Comparison of ENCODE assay signal across 22 cellular contexts in the genomic region with DNA sequence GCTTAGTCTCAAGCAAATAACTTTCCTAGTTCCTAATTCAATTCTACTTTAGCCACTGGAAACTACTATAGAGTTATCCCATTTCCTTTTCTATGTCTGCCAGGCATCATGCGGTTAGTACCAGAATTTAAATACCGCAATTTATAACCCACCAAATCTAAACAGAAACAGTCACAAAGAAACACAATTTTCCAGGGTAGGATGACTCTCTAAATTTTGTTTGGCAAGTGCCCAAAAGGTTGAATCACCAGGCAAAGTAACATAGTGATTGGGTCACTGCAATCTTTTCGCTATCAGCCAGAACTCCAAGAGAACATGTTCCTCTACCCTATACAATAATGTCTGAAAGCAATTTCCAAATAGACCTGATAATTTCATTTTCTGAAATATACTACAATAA.
DNase-seq lines count a peak whose midpoint lies in the region; ATAC-seq, FAIRE-seq and TF ChIP-seq lines count a peak whose summit lies in the region.
"Had no signal": no experiment of that assay in that cellular context is flagged by ENCODE, and none has a peak within 500 bp of the region (broad histone marks: within the 10 kb centered on the region; RNA-seq: fewer than 3 reads in every experiment).

No MANE protein-coding gene starts in this region.

- H3K36me3 Mint-ChIP-seq in stimulated activated memory B cell treated with anti-CD40 and anti-IgM and Interleukin-4, amounts not matched to agents 10 μg/mL and 1 μg/mL and 100 μg/mL, for 72 hours, result no peaks in the 10 kb centered on the region
- H3K36me3 Mint-ChIP-seq: mesothelial cell of epicardium had no signal

- H3K4me2 ChIP-seq in A549, result no peak overlapping the region

- no peaks in the 10 kb centered on the region for H3K27me3 Mint-ChIP-seq in stimulated activated memory B cell treated with anti-CD40 and anti-IgM and Interleukin-4, amounts not matched to agents 10 μg/mL and 1 μg/mL and 100 μg/mL, for 72 hours
- H3K27me3 Mint-ChIP-seq: progenitor cell of endocrine pancreas had no signal

- no peak overlapping the region for H3K27ac Mint-ChIP-seq in stimulated activated memory B cell treated with anti-CD40 and anti-IgM and Interleukin-4, amounts not matched to agents 10 μg/mL and 1 μg/mL and 100 μg/mL, for 72 hours
- H3K27ac Mint-ChIP-seq: endodermal cell, mesothelial cell of epicardium, nephron, progenitor cell of endocrine pancreas had no signal

- peak; percentile 51 for FAIRE-seq in A549 (lab: Jason Lieb, UNC)

- no peak overlapping the region for H3K4me3 Mint-ChIP-seq in stimulated activated memory B cell treated with anti-CD40 and anti-IgM and Interleukin-4, amounts not matched to agents 10 μg/mL and 1 μg/mL and 100 μg/mL, for 72 hours
- H3K4me3 Mint-ChIP-seq: endodermal cell, mesothelial cell of epicardium, nephron had no signal

- no peak for ATAC-seq in A549
- ATAC-seq in foreskin keratinocyte, result no peak
- ATAC-seq in HG02885 (IDR thresholded peaks at IDR 0.05; ENCODE audit: poor library complexity, unreplicated experiment), result no peak
- ATAC-seq in stimulated activated memory B cell treated with anti-CD40 and anti-IgM and Interleukin-4, amounts not matched to agents 10 μg/mL and 1 μg/mL and 100 μg/mL, for 72 hours, result no peak
- no peak for ATAC-seq in HG03135 (IDR thresholded peaks at IDR 0.05; ENCODE audit: unreplicated experiment)
- ATAC-seq: left cardiac atrium, upper lobe of right lung had no signal

- H3K4me1 Mint-ChIP-seq in stimulated activated memory B cell treated with anti-CD40 and anti-IgM and Interleukin-4, amounts not matched to agents 10 μg/mL and 1 μg/mL and 100 μg/mL, for 72 hours, result no peaks in the 10 kb centered on the region
- H3K4me1 Mint-ChIP-seq: endodermal cell, mesothelial cell of epicardium, nephron had no signal

- H3K9me3 ChIP-seq in A549, result no peaks in the 10 kb centered on the region
- H3K9me3 ChIP-seq: upper lobe of right lung had no signal

- no peak overlapping the region for H3K27ac ChIP-seq in A549
- no peak overlapping the region for H3K27ac ChIP-seq in foreskin keratinocyte
- H3K27ac ChIP-seq: upper lobe of right lung had no signal

- no peaks in the 10 kb centered on the region for H3K4me1 ChIP-seq in A549
- no peaks in the 10 kb centered on the region for H3K4me1 ChIP-seq in foreskin keratinocyte
- H3K4me1 ChIP-seq: upper lobe of right lung had no signal

- DNase-seq in A549 (ENCODE audit: low read depth in 1 of 2, low spot score in 1 of 2), result no peak
- peak; percentile 24 for DNase-seq in HT1080 (ENCODE audit: low read depth)
- peak; percentile 82 for DNase-seq in astrocyte of the hippocampus (ENCODE audit: low read depth, low spot score)
- peak; percentile 9 to 68 for DNase-seq in foreskin keratinocyte
- DNase-seq in activated CD4-positive, CD25-positive, alpha-beta regulatory T cell (lab: John Stamatoyannopoulos, UW), result no peak
- DNase-seq: activated CD4-positive, alpha-beta T cell treated with anti-CD3 and anti-CD28 coated beads, Interleukin-2, amount 50 U/mL, for 4 hours; activated gamma-delta T cell treated with Interleukin-2 at 50 U/mL for 16 hours; amygdala; endodermal cell; foreskin melanocyte; KG1; left cardiac atrium; NCI-H2081; NCI-H446; stimulated activated CD4-positive, alpha-beta T cell treated with anti-CD3 and anti-CD28 coated beads, Interleukin-4, amount 100 ng/mL, for 1 hour; upper lobe of right lung had no signal

- CTCF ChIA-PET in A549 (lab: Yijun Ruan, JAX), result no interaction called here

- WGBS in A549 (ENCODE audit: missing lambda C conversion rate), result 22% methylated on average over 3 of the region's 3 CpGs

- TF ChIP-seq RAD21 in A549 (conservative IDR thresholded peaks at IDR 0.05 in 1 of 2, IDR thresholded peaks at IDR 0.05 in 1 of 2), result no peak

- no peak for TF ChIP-seq CTCF in A549 (IDR thresholded peaks at IDR 0.05)
- no peak for TF ChIP-seq CTCF in foreskin keratinocyte (conservative IDR thresholded peaks at IDR 0.05)

- POLR2A ChIA-PET in A549 (lab: Yijun Ruan, JAX), result no interaction called here

- peaks cover 2% of the 10 kb centered on the region for H3K9me3 Mint-ChIP-seq in stimulated activated memory B cell treated with anti-CD40 and anti-IgM and Interleukin-4, amounts not matched to agents 10 μg/mL and 1 μg/mL and 100 μg/mL, for 72 hours

- TF ChIP-seq EP300 in A549 (IDR thresholded peaks at IDR 0.05), result no peak

- TF ChIP-seq POLR2A in A549 (IDR thresholded peaks at IDR 0.05; ENCODE audit: low read length), result no peak

- no peak overlapping the region for H3K4me3 ChIP-seq in A549
- H3K4me3 ChIP-seq: upper lobe of right lung had no signal

- H3K27me3 ChIP-seq in foreskin keratinocyte, result no peaks in the 10 kb centered on the region
- H3K27me3 ChIP-seq: upper lobe of right lung had no signal

TF ChIP-seq in A549, 52 proteins besides CTCF, POLR2A, EP300 and RAD21:
- TF ChIP-seq CBX8 (IDR thresholded peaks at IDR 0.05) (no peak), HOXB13 (CRISPR knock-in tag; IDR thresholded peaks at IDR 0.05; ENCODE audit: low read depth) (no peak), ZNF302 (CRISPR knock-in tag; IDR thresholded peaks at IDR 0.05) (no peak), HOXB5 (CRISPR knock-in tag; IDR thresholded peaks at IDR 0.05) (no peak), GATA3 (IDR thresholded peaks at IDR 0.05; ENCODE audit: borderline replicate concordance) (no peak), HMGXB4 (CRISPR knock-in tag; IDR thresholded peaks at IDR 0.05; ENCODE audit: borderline replicate concordance) (no peak), NR3C1 (IDR thresholded peaks at IDR 0.05) (no peak), HDAC2 (IDR thresholded peaks at IDR 0.05) (no peak), MYC (IDR thresholded peaks at IDR 0.05; ENCODE audit: borderline replicate concordance, low read length) (no peak), BHLHE40 (IDR thresholded peaks at IDR 0.05; ENCODE audit: low read depth, low read length) (no peak), JUN (IDR thresholded peaks at IDR 0.05) (no peak), NFE2L2 (conservative IDR thresholded peaks at IDR 0.05; ENCODE audit: low read length) (no peak), CHD4 (IDR thresholded peaks at IDR 0.05; ENCODE audit: borderline replicate concordance) (no peak), CEBPB (IDR thresholded peaks at IDR 0.05) (no peak)

Comparison
In these comparisons a context has a peak if more than half of its experiments do, and no peak if none do; other contexts are left out.
1. DNase-seq: peak in HT1080 (single experiment), astrocyte of the hippocampus (single experiment) and foreskin keratinocyte (2 of 2); none in A549 (0 of 2) and activated CD4-positive, CD25-positive, alpha-beta regulatory T cell (0 of 4).